In genomic region chr2:47906261-47907096, GRCh38 we compare ENCODE assay signal across 1 cellular context.
A peak's percentile ranks its signal among the peaks of the same experiment; 100 is the strongest.
TF ChIP-seq lines count a peak whose summit lies in the region.

Gene FBXO11, minus strand, starts transcription at chr2:47906498. Its CDS starts 778 bp downstream, at chr2:47905720.

TF ChIP-seq in HepG2, 621 proteins besides CTCF, POLR2A, EP300 and RAD21 (continued from another document and continues in another):
- TF ChIP-seq LRRFIP1 (CRISPR knock-in tag; conservative IDR thresholded peaks at IDR 0.05) (no peak), ZNF496 (CRISPR knock-in tag; IDR thresholded peaks at IDR 0.05; ENCODE audit: insufficient replicate concordance) (no peak), ASH2L (IDR thresholded peaks at IDR 0.05; ENCODE audit: insufficient read length, low read depth, low read length) (peak; percentile 93), ZMAT3 (CRISPR knock-in tag; conservative IDR thresholded peaks at IDR 0.05) (no peak), MTF1 (CRISPR knock-in tag; IDR thresholded peaks at IDR 0.05) (no peak), ZSCAN20 (CRISPR knock-in tag; IDR thresholded peaks at IDR 0.05; ENCODE audit: borderline replicate concordance) (peak; percentile 73; the same call in 1 of the 2 replicates), HDAC1 (CRISPR knock-in tag; IDR thresholded peaks at IDR 0.05) (peak; percentile 36; the same call in 1 of the 2 replicates), ZNF709 (CRISPR knock-in tag; IDR thresholded peaks at IDR 0.05) (peak; percentile 60; the same call in 1 of the 2 replicates), ZNF282 (IDR thresholded peaks at IDR 0.05; ENCODE audit: partially characterized antibody) (no peak), BATF2 (CRISPR knock-in tag; IDR thresholded peaks at IDR 0.05) (0 out of 2 replicates have a peak, but pooled peaks have one; percentile 17), MTA3 (CRISPR knock-in tag; IDR thresholded peaks at IDR 0.05) (no peak), MATR3 (CRISPR knock-in tag; IDR thresholded peaks at IDR 0.05) (no peak), MED1 (CRISPR knock-in tag; IDR thresholded peaks at IDR 0.05) (peak; percentile 41), ZNF20 (CRISPR knock-in tag; IDR thresholded peaks at IDR 0.05) (0 out of 2 replicates have a peak, but pooled peaks have one; percentile 60), SMAD3 (CRISPR knock-in tag; IDR thresholded peaks at IDR 0.05) (peak; percentile 80; the same call in 1 of the 2 replicates), HMGA1 (CRISPR knock-in tag; conservative IDR thresholded peaks at IDR 0.05) (no peak), ZNF263 (CRISPR knock-in tag; IDR thresholded peaks at IDR 0.05) (peak; percentile 23; the same call in 1 of the 2 replicates), ZNF441 (CRISPR knock-in tag; IDR thresholded peaks at IDR 0.05; ENCODE audit: borderline replicate concordance) (0 out of 2 replicates have a peak, but pooled peaks have one; percentile 7), ZNF800 (CRISPR knock-in tag; IDR thresholded peaks at IDR 0.05) (peak; percentile 20; the same call in 1 of the 2 replicates), ESRRA (CRISPR knock-in tag; IDR thresholded peaks at IDR 0.05; ENCODE audit: low read depth) (no peak; the same call in 1 of the 2 replicates), ZNF430 (CRISPR knock-in tag; IDR thresholded peaks at IDR 0.05) (peak; percentile 78; the same call in 1 of the 2 replicates), NCOA2 (CRISPR knock-in tag; IDR thresholded peaks at IDR 0.05) (peak; percentile 43; the same call in 1 of the 2 replicates), TARDBP (CRISPR knock-in tag; IDR thresholded peaks at IDR 0.05) (peak; percentile 85; the same call in 1 of the 2 replicates), ZNF274 (CRISPR knock-in tag; IDR thresholded peaks at IDR 0.05) (no peak), ZNF280D (CRISPR knock-in tag; IDR thresholded peaks at IDR 0.05) (peak; percentile 66; the same call in 1 of the 2 replicates), DDIT3 (CRISPR knock-in tag; IDR thresholded peaks at IDR 0.05) (0 out of 2 replicates have a peak, but pooled peaks have one; percentile 46), MAZ (IDR thresholded peaks at IDR 0.05; ENCODE audit: borderline replicate concordance, low read depth, low read length) (peak; percentile 99), MAZ (CRISPR knock-in tag; IDR thresholded peaks at IDR 0.05; ENCODE audit: low read depth) (peak; percentile 75), NR2F6 (IDR thresholded peaks at IDR 0.05) (no peak; the same call in 1 of the 2 replicates), NR2F6 (CRISPR knock-in tag; IDR thresholded peaks at IDR 0.05) (peak; percentile 50; the same call in 1 of the 2 replicates), PAX8 (CRISPR knock-in tag; IDR thresholded peaks at IDR 0.05; ENCODE audit: borderline replicate concordance) (no peak), JUN (CRISPR knock-in tag; IDR thresholded peaks at IDR 0.05) (0 out of 2 replicates have a peak, but pooled peaks have one; percentile 22), POLR2G (IDR thresholded peaks at IDR 0.05; ENCODE audit: low read depth, low read length) (peak; percentile 88), SOX5 (CRISPR knock-in tag; IDR thresholded peaks at IDR 0.05; ENCODE audit: borderline replicate concordance) (no peak; the same call in 1 of the 2 replicates), SIX4 (CRISPR knock-in tag; IDR thresholded peaks at IDR 0.05) (peak; percentile 86), SP4 (CRISPR knock-in tag; IDR thresholded peaks at IDR 0.05) (peak; percentile 77), ZNF34 (CRISPR knock-in tag; IDR thresholded peaks at IDR 0.05; ENCODE audit: borderline replicate concordance) (peak; percentile 46; the same call in 1 of the 2 replicates), CBX1 (IDR thresholded peaks at IDR 0.05; ENCODE audit: low read depth) (peak; percentile 45), ATRX (CRISPR knock-in tag; IDR thresholded peaks at IDR 0.05; ENCODE audit: borderline replicate concordance) (no peak), ZNF367 (CRISPR knock-in tag; IDR thresholded peaks at IDR 0.05; ENCODE audit: borderline replicate concordance) (no peak), THYN1 (CRISPR knock-in tag; IDR thresholded peaks at IDR 0.05; ENCODE audit: borderline replicate concordance, low read depth) (no peak), NAIF1 (CRISPR knock-in tag; IDR thresholded peaks at IDR 0.05; ENCODE audit: borderline replicate concordance) (no peak), ZNF724P (CRISPR knock-in tag; IDR thresholded peaks at IDR 0.05; ENCODE audit: borderline replicate concordance) (0 out of 2 replicates have a peak, but pooled peaks have one; percentile 34), FOXP4 (CRISPR knock-in tag; IDR thresholded peaks at IDR 0.05) (peak; percentile 44), EED (CRISPR knock-in tag; IDR thresholded peaks at IDR 0.05) (0 out of 2 replicates have a peak, but pooled peaks have one; percentile 12), ZNF644 (CRISPR knock-in tag; IDR thresholded peaks at IDR 0.05; ENCODE audit: low read depth) (peak; percentile 79; the same call in 1 of the 2 replicates)
- TF ChIP-seq, protein P1, sequence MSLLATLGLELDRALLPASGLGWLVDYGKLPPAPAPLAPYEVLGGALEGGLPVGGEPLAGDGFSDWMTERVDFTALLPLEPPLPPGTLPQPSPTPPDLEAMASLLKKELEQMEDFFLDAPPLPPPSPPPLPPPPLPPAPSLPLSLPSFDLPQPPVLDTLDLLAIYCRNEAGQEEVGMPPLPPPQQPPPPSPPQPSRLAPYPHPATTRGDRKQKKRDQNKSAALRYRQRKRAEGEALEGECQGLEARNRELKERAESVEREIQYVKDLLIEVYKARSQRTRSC (CRISPR knock-in tag; IDR thresholded peaks at IDR 0.05; ENCODE audit: low read depth) = no peak
- TF ChIP-seq, protein P2, sequence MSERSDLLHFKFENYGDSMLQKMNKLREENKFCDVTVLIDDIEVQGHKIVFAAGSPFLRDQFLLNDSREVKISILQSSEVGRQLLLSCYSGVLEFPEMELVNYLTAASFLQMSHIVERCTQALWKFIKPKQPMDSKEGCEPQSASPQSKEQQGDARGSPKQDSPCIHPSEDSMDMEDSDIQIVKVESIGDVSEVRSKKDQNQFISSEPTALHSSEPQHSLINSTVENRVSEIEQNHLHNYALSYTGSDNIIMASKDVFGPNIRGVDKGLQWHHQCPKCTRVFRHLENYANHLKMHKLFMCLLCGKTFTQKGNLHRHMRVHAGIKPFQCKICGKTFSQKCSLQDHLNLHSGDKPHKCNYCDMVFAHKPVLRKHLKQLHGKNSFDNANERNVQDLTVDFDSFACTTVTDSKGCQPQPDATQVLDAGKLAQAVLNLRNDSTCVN (CRISPR knock-in tag; IDR thresholded peaks at IDR 0.05; ENCODE audit: borderline replicate concordance) = peak; percentile 35; the same call in 1 of the 2 replicates
- TF ChIP-seq, protein P3, sequence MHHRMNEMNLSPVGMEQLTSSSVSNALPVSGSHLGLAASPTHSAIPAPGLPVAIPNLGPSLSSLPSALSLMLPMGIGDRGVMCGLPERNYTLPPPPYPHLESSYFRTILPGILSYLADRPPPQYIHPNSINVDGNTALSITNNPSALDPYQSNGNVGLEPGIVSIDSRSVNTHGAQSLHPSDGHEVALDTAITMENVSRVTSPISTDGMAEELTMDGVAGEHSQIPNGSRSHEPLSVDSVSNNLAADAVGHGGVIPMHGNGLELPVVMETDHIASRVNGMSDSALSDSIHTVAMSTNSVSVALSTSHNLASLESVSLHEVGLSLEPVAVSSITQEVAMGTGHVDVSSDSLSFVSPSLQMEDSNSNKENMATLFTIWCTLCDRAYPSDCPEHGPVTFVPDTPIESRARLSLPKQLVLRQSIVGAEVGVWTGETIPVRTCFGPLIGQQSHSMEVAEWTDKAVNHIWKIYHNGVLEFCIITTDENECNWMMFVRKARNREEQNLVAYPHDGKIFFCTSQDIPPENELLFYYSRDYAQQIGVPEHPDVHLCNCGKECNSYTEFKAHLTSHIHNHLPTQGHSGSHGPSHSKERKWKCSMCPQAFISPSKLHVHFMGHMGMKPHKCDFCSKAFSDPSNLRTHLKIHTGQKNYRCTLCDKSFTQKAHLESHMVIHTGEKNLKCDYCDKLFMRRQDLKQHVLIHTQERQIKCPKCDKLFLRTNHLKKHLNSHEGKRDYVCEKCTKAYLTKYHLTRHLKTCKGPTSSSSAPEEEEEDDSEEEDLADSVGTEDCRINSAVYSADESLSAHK (CRISPR knock-in tag; IDR thresholded peaks at IDR 0.05; ENCODE audit: borderline replicate concordance) = no peak
- TF ChIP-seq, protein P4, sequence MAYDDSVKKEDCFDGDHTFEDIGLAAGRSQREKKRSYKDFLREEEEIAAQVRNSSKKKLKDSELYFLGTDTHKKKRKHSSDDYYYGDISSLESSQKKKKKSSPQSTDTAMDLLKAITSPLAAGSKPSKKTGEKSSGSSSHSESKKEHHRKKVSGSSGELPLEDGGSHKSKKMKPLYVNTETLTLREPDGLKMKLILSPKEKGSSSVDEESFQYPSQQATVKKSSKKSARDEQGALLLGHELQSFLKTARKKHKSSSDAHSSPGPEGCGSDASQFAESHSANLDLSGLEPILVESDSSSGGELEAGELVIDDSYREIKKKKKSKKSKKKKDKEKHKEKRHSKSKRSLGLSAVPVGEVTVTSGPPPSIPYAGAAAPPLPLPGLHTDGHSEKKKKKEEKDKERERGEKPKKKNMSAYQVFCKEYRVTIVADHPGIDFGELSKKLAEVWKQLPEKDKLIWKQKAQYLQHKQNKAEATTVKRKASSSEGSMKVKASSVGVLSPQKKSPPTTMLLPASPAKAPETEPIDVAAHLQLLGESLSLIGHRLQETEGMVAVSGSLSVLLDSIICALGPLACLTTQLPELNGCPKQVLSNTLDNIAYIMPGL (CRISPR knock-in tag; IDR thresholded peaks at IDR 0.05; ENCODE audit: borderline replicate concordance in 1 of 2, low read depth in 1 of 2) = peak; percentile 67 to 92
